ENCODE assay signal across 25 cellular contexts in genomic region chr1:70405780-70406416, GRCh38. TPM values are rescaled to one million over a fixed set of nuclear protein-coding genes. Genes with fewer than 3 reads are reported as not detected.
DNase-seq lines count a peak whose midpoint lies in the region; ATAC-seq, FAIRE-seq and TF ChIP-seq lines count a peak whose summit lies in the region.
"Had no signal": no experiment of that assay in that cellular context is flagged by ENCODE, and none has a peak within 500 bp of the region (broad histone marks: within the 10 kb centered on the region; RNA-seq: fewer than 3 reads in every experiment).

No MANE protein-coding gene starts in this region.

- no peak for ATAC-seq in K562
- ATAC-seq in right lobe of liver: peak in 3 of 4 donors; percentile 5 to 21 (median 19)
- no peak for ATAC-seq in GM18868 (IDR thresholded peaks at IDR 0.05; ENCODE audit: unreplicated experiment)
- ATAC-seq: A549, GM12878 had no signal

- no peaks in the 10 kb centered on the region for H3K79me2 ChIP-seq in K562 (ENCODE audit: control insufficient read depth, insufficient read depth, low read length)

- BruUV-seq in K562 (replicated peaks; lab: Mats Ljungman, UMichigan): no TSS peak

- POLR2A ChIA-PET in K562 (lab: Yijun Ruan, JAX): interaction anchor here (1.0 to 1.1 kb wide), 2 partner anchors 13 to 15 kb away, joined by 3 read pairs; no protein-coding TSS in a partner anchor

- in situ Hi-C loops in K562 (cut with MboI): no loop called here

- H3K9ac ChIP-seq in K562 (ENCODE audit: insufficient read depth in 1 of 2, low read depth in 2 of 2, low read length in 2 of 2): no peak overlapping the region
- H3K9ac ChIP-seq: BLaER1 treated with 17β-estradiol and CSF1 and Interleukin-3, amounts not matched to agents 10 nM and 100 nM had no signal

- H3K9me1 ChIP-seq in K562 (ENCODE audit: control insufficient read depth, insufficient read depth, low read length): no peaks in the 10 kb centered on the region

- FAIRE-seq in K562 (lab: Jason Lieb, UNC): no peak
- FAIRE-seq: A549, D721Med, GM12878, H54 had no signal

- H3K27ac ChIP-seq in K562 (ENCODE audit: extremely low read depth, low read depth, low read length): no peak overlapping the region
- peak overlapping the region in 2 of 3 donors; percentile 13 to 91 for H3K27ac ChIP-seq in right lobe of liver
- H3K27ac ChIP-seq: A549; BLaER1 treated with 17β-estradiol and CSF1 and Interleukin-3, amounts not matched to agents 10 nM and 100 nM had no signal

- H3K9me3 ChIP-seq in K562 (replicated peaks; ENCODE audit: control insufficient read depth, insufficient read depth, low read depth, low read length) (no peaks in the 10 kb centered on the region), right lobe of liver (no peaks in the 10 kb centered on the region)
- H3K9me3 ChIP-seq: A549; BE2C; BLaER1 treated with 17β-estradiol and CSF1 and Interleukin-3, amounts not matched to agents 10 nM and 100 nM; HAP-1 had no signal

- intact Hi-C loops in K562 (cut with micrococcal nuclease) (no loop called here), right lobe of liver (cut with DNase I) (no loop called here)

- H2AFZ ChIP-seq in K562 (ENCODE audit: low read depth, low read length): peak overlapping the region; percentile 5; the same call in 1 of the 2 replicates

- H3K27me3 ChIP-seq in K562 (ENCODE audit: control insufficient read depth in 2 of 2, insufficient read depth in 2 of 2, low read length in 2 of 2) (no peaks in the 10 kb centered on the region), right lobe of liver (no peaks in the 10 kb centered on the region)
- H3K27me3 ChIP-seq: BE2C; BLaER1 treated with 17β-estradiol and CSF1 and Interleukin-3, amounts not matched to agents 10 nM and 100 nM had no signal

- TF ChIP-seq EP300 in K562 (IDR thresholded peaks at IDR 0.05; ENCODE audit: low read length): no peak

- H3K4me3 ChIP-seq in K562 (no peak overlapping the region), right lobe of liver (peak overlapping the region in 1 of 3 donors; percentile 17)
- H3K4me3 ChIP-seq: A549; BLaER1 treated with 17β-estradiol and CSF1 and Interleukin-3, amounts not matched to agents 10 nM and 100 nM; GM12878; HAP-1 had no signal

- 39% methylated on average over 12 of the region's 12 CpGs for WGBS in K562 (ENCODE audit: insufficient coverage, low coverage, missing lambda C conversion rate)
- WGBS in right lobe of liver (ENCODE audit: insufficient coverage, low coverage, low lambda C conversion rate, missing lambda C conversion rate): 50% methylated on average over 12 of the region's 12 CpGs

- TF ChIP-seq POLR2A in K562 (conservative IDR thresholded peaks at IDR 0.05) (no peak), right lobe of liver (IDR thresholded peaks at IDR 0.05) (no peak)

- H3K36me3 ChIP-seq in K562 (ENCODE audit: control insufficient read depth, insufficient read depth, low read length): no peaks in the 10 kb centered on the region
- H3K36me3 ChIP-seq in right lobe of liver: no peaks in the 10 kb centered on the region
- H3K36me3 ChIP-seq: BE2C; BLaER1 treated with 17β-estradiol and CSF1 and Interleukin-3, amounts not matched to agents 10 nM and 100 nM; HAP-1 had no signal

- no peaks in the 10 kb centered on the region for H4K20me1 ChIP-seq in K562 (replicated peaks; ENCODE audit: control insufficient read depth, insufficient read depth, low read length)
- H4K20me1 ChIP-seq: BLaER1 treated with 17β-estradiol and CSF1 and Interleukin-3, amounts not matched to agents 10 nM and 100 nM had no signal

- CTCF ChIA-PET in K562 (lab: Yijun Ruan, JAX; ENCODE audit: low intra/inter-chr PET ratio): no interaction called here

- TF ChIP-seq RAD21 in K562 (CRISPR knock-in tag; conservative IDR thresholded peaks at IDR 0.05 in 1 of 2, IDR thresholded peaks at IDR 0.05 in 1 of 2): no peak

- no peaks in the 10 kb centered on the region for H3K4me1 ChIP-seq in K562 (replicated peaks in 1 of 2; ENCODE audit: control insufficient read depth in 2 of 2, insufficient read depth in 2 of 2, low read length in 2 of 2)
- H3K4me1 ChIP-seq in right lobe of liver: peaks cover 0 to 17% (median 2%) of the 10 kb centered on the region in 4 donors
- H3K4me1 ChIP-seq: BE2C had no signal

- H3K4me2 ChIP-seq in K562 (ENCODE audit: insufficient read depth, low read length): no peak overlapping the region
- H3K4me2 ChIP-seq: A549; BLaER1 treated with 17β-estradiol and CSF1 and Interleukin-3, amounts not matched to agents 10 nM and 100 nM had no signal

- DNase-seq in SHP77 treated with DMSO at 0.1 percent for 48 hours (lab: John Stamatoyannopoulos, UW) (peak; percentile 29), SHP77 (lab: John Stamatoyannopoulos, UW) (no peak), NCI-H69 (lab: John Stamatoyannopoulos, UW) (peak; percentile 6), K562 (ENCODE audit: extremely low read depth in 1 of 4, low spot score in 3 of 4) (no peak), right lobe of liver (peak in 1 of 3 donors; percentile 51)
- DNase-seq in activated CD4-positive, CD25-positive, alpha-beta regulatory T cell (lab: John Stamatoyannopoulos, UW): no peak
- DNase-seq: 8988T; ACHN; AML-193; BE2C; CD4-positive, alpha-beta T cell; CD8-positive, alpha-beta memory T cell; DMS 273 treated with DMSO at 0.1 percent for 48 hours; DMS79; EL; GDM1; GOT3; HFFc6 had no signal

- no peak for TF ChIP-seq CTCF in K562 (IDR thresholded peaks at IDR 0.05 in 2 of 3, conservative IDR thresholded peaks at IDR 0.05 in 1 of 3; ENCODE audit: insufficient read depth in 2 of 3, low read depth in 1 of 3, low read length in 3 of 3)
- TF ChIP-seq CTCF in right lobe of liver (IDR thresholded peaks at IDR 0.05): no peak

TF ChIP-seq in K562, 482 proteins besides CTCF, POLR2A, EP300 and RAD21:
- no peak for TF ChIP-seq RHOXF2B (CRISPR knock-in tag; conservative IDR thresholded peaks at IDR 0.05)
- TF ChIP-seq HMBOX1 (IDR thresholded peaks at IDR 0.05): no peak
- TF ChIP-seq CBFA2T2 (conservative IDR thresholded peaks at IDR 0.05): no peak
- TF ChIP-seq TAF9B (IDR thresholded peaks at IDR 0.05; ENCODE audit: partially characterized antibody): no peak
- TF ChIP-seq MAZ (CRISPR knock-in tag; conservative IDR thresholded peaks at IDR 0.05 in 1 of 2, IDR thresholded peaks at IDR 0.05 in 1 of 2): no peak

RNA-seq across cellular contexts. Expression of gene CTH, which starts 5.2 kb away (rescaled TPM):
- total RNA-seq in K562 (2011; cell fraction: chromatin; rRNA removed; ENCODE audit: low replicate concordance): 20.6 and 29.3 TPM in 2 replicates
- total RNA-seq in K562 (2011; cell fraction: nucleolus; rRNA removed): 17.0 and 18.3 TPM in 2 replicates
- 18.4 and 19.7 TPM in 2 replicates for total RNA-seq in K562 (2011; cell fraction: nucleoplasm; rRNA removed)
- total RNA-seq in K562 (2014; rRNA removed) (17.3 and 17.4 TPM in 2 replicates), K562 (2014; rRNA removed; fragmentation: Illumina TruSeq; extraction: Trizol) (26.6 and 31.5 TPM in 2 replicates), K562 (2015; rRNA removed; fragmentation: Illumina TruSeq; extraction: Trizol) (7.0 and 8.0 TPM in 2 replicates), K562 (2021) (26.1 and 30.9 TPM in 2 replicates), right lobe of liver (10 to 100 TPM; 32.3 to 85.7 (median 49.0) TPM)
- polyA plus RNA-seq in K562 (2011; rRNA removed) (26.9 and 29.9 TPM in 2 replicates), K562 (2014; fragmentation: Illumina TruSeq; extraction: Trizol) (42.0 and 45.3 TPM in 2 replicates), K562 (2014; fragmentation: Nextera tagmentation; extraction: Ambion mirVana) (10 to 100 TPM; 45.6 to 54.4 TPM), K562 (2014; rRNA removed) (34.6 and 36.0 TPM in 2 replicates)
- polyA plus RNA-seq in K562 (2011; cell fraction: cytosol; rRNA removed): 26.8 and 27.2 TPM in 2 replicates
- polyA plus RNA-seq in K562 (2011; cell fraction: nucleus; rRNA removed): 18.6 and 20.2 TPM in 2 replicates
- 11.6 and 84.2 TPM in 2 replicates for polyA plus RNA-seq in K562 (2012)
- 24.1 and 27.0 TPM in 2 replicates for polyA minus RNA-seq in K562 (2011; rRNA and poly(A)+ RNA removed)
- 12.2 and 17.0 TPM in 2 replicates for polyA minus RNA-seq in K562 (2011; cell fraction: cytosol; rRNA and poly(A)+ RNA removed)
- 12.3 and 21.4 TPM in 2 replicates for polyA minus RNA-seq in K562 (2011; cell fraction: nucleus; rRNA and poly(A)+ RNA removed)

RNA-seq across cellular contexts. Expression of gene ANKRD13C, which starts 51.4 kb away (rescaled TPM):
- 16.8 and 35.6 TPM in 2 replicates for total RNA-seq in K562 (2011; cell fraction: chromatin; rRNA removed; ENCODE audit: low replicate concordance)
- total RNA-seq in K562 (2011; cell fraction: nucleolus; rRNA removed): 16.3 and 17.8 TPM in 2 replicates
- 17.1 and 22.2 TPM in 2 replicates for total RNA-seq in K562 (2011; cell fraction: nucleoplasm; rRNA removed)
- total RNA-seq in K562 (2014; rRNA removed) (16.0 and 16.7 TPM in 2 replicates), K562 (2014; rRNA removed; fragmentation: Illumina TruSeq; extraction: Trizol) (16.6 and 19.3 TPM in 2 replicates), K562 (2015; rRNA removed; fragmentation: Illumina TruSeq; extraction: Trizol) (20.8 and 22.8 TPM in 2 replicates), K562 (2021) (13.9 and 15.0 TPM in 2 replicates), right lobe of liver (1 to 10 TPM; 6.4 to 8.9 (median 7.3) TPM)
- polyA plus RNA-seq in K562 (2011; rRNA removed) (6.5 and 8.7 TPM in 2 replicates), K562 (2014; fragmentation: Illumina TruSeq; extraction: Trizol) (10.2 and 12.5 TPM in 2 replicates), K562 (2014; fragmentation: Nextera tagmentation; extraction: Ambion mirVana) (1 to 10 TPM; 3.4 to 4.0 TPM), K562 (2014; rRNA removed) (10.3 and 11.9 TPM in 2 replicates)
- polyA plus RNA-seq in K562 (2011; cell fraction: cytosol; rRNA removed): 3.3 and 5.1 TPM in 2 replicates
- polyA plus RNA-seq in K562 (2011; cell fraction: nucleus; rRNA removed): 7.8 and 10.6 TPM in 2 replicates
- polyA plus RNA-seq in K562 (2012): 7.7 and 8.1 TPM in 2 replicates
- polyA minus RNA-seq in K562 (2011; rRNA and poly(A)+ RNA removed): 13.3 and 15.4 TPM in 2 replicates
- polyA minus RNA-seq in K562 (2011; cell fraction: cytosol; rRNA and poly(A)+ RNA removed): 8.3 and 8.6 TPM in 2 replicates
- polyA minus RNA-seq in K562 (2011; cell fraction: nucleus; rRNA and poly(A)+ RNA removed): 22.3 and 26.2 TPM in 2 replicates

Comparison
In these comparisons a context has a peak if more than half of its experiments do, and no peak if none do; other contexts are left out.
1. DNase-seq: peak in SHP77 treated with DMSO at 0.1 percent for 48 hours (single experiment) and NCI-H69 (single experiment); none in SHP77 (0 of 2), K562 (0 of 4) and activated CD4-positive, CD25-positive, alpha-beta regulatory T cell (0 of 4).
2. ATAC-seq: peak in right lobe of liver (3 of 4); none in K562 (single experiment) and GM18868 (single experiment).